ENCODE assay signal across 22 cellular contexts in the genomic region with DNA sequence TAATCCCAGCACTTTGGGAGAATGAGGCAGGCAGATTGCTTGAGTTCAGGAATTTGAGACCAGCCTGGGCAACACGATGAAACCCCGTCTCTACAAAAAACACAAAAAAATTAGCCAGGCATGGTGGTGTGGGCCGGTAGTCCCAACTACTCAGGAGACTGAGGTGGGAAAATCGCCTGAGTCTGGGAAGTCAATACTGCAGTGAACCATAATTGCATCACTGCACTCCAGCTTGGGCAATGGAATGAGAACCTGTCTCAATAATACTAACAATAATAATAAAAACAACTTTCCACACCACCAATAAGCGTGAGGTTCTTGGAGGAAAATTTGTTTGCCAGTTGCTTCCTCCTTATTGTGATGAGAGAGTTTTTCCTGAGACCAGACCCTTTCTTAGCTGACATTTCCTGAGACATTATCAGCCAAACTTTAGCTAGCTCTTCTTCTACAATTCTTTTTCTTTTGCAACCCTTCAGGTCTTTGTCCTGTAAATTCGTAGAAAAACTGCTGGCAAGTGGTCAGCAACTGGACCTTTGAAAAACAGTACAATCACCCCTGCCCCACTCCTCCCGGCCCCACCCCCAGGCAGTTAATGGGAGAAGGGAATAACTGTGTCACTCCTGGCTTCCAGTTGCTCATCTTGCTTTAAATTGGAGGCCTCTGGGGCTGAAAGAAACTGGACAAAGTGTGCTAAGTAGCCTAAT. TPM values are rescaled to one million over a fixed set of nuclear protein-coding genes. Genes with fewer than 3 reads are reported as not detected.
DNase-seq lines count a peak whose midpoint lies in the region; ATAC-seq and TF ChIP-seq lines count a peak whose summit lies in the region.
"Had no signal": no experiment of that assay in that cellular context is flagged by ENCODE, and none has a peak within 500 bp of the region (broad histone marks: within the 10 kb centered on the region; RNA-seq: fewer than 3 reads in every experiment).

No MANE protein-coding gene starts in this region.

- intact Hi-C loops in prostate gland (cut with DNase I): no loop called here
- intact Hi-C loops in upper lobe of right lung (cut with DNase I): no loop called here

- H3K36me3 ChIP-seq in adipocyte (ENCODE audit: control insufficient read depth, insufficient read depth, low read length, severe bottlenecking) (no peaks in the 10 kb centered on the region), gastroesophageal sphincter (no peaks in the 10 kb centered on the region), prostate gland (no peaks in the 10 kb centered on the region), upper lobe of right lung (no peaks in the 10 kb centered on the region)

- no peak for DNase-seq in adipocyte (ENCODE audit: low read depth)
- no peak for DNase-seq in prostate gland (ENCODE audit: low spot score)
- DNase-seq in upper lobe of right lung: no peak
- DNase-seq in SW 1271 (lab: John Stamatoyannopoulos, UW): no peak
- DNase-seq in RKO (ENCODE audit: low spot score): no peak
- DNase-seq: activated CD8-positive, alpha-beta T cell treated with anti-CD3 and anti-CD28 coated beads, Interleukin-2, amount 10 ng/mL, durations not matched to agents 7 days and 5 days; activated naive CD8-positive, alpha-beta T cell treated with anti-CD3 and anti-CD28 coated beads for 36 hours; activated T-cell treated with anti-CD3 and anti-CD28 coated beads, Interleukin-2, amount 50 U/mL, for 48 hours; AML-193; erythroblast; glutamatergic neuron; HCEC 1CT; immature natural killer cell; NCI-H2029 treated with DMSO at 0.1 percent for 48 hours; NCI-H510A treated with DMSO at 0.1 percent for 48 hours; SHP77; T-helper 2 cell had no signal

- ATAC-seq in gastroesophageal sphincter: peak; percentile 40
- no peak for ATAC-seq in upper lobe of right lung
- ATAC-seq in HG03196 (IDR thresholded peaks at IDR 0.05; ENCODE audit: unreplicated experiment): no peak
- ATAC-seq: activated CD8-positive, alpha-beta T cell treated with anti-CD3 and anti-CD28 coated beads, Interleukin-2, amount 10 ng/mL, durations not matched to agents 7 days and 5 days; natural killer cell treated with Interleukin-12 subunit alpha and Interleukin-12 subunit beta and Interleukin-15 and Interleukin-18, amount 100 ng/mL, for 72 hours; stimulated activated effector memory CD8-positive, alpha-beta T cell treated with anti-CD3 and anti-CD28 coated beads, Interleukin-12 subunit alpha, Interleukin-12 subunit beta, amount 100 ng/mL, for 72 hours; WTC11 had no signal

- H3K9me3 ChIP-seq in adipocyte (ENCODE audit: control insufficient read depth, low read length): no peaks in the 10 kb centered on the region
- H3K9me3 ChIP-seq in gastroesophageal sphincter: no peaks in the 10 kb centered on the region
- no peaks in the 10 kb centered on the region for H3K9me3 ChIP-seq in prostate gland
- H3K9me3 ChIP-seq in upper lobe of right lung: no peaks in the 10 kb centered on the region

- H3K4me3 ChIP-seq in adipocyte (ENCODE audit: low read length) (peak overlapping the region; percentile 27), gastroesophageal sphincter (no peak overlapping the region), prostate gland (no peak overlapping the region), upper lobe of right lung (no peak overlapping the region)

- no peak for TF ChIP-seq POLR2A in gastroesophageal sphincter (IDR thresholded peaks at IDR 0.05)
- no peak for TF ChIP-seq POLR2A in prostate gland (IDR thresholded peaks at IDR 0.05)

- H3K27me3 ChIP-seq in adipocyte (replicated peaks; ENCODE audit: control insufficient read depth, insufficient read depth, low read length) (no peaks in the 10 kb centered on the region), gastroesophageal sphincter (no peaks in the 10 kb centered on the region), prostate gland (replicated peaks; ENCODE audit: insufficient read depth) (no peaks in the 10 kb centered on the region), upper lobe of right lung (no peaks in the 10 kb centered on the region)

- no peak for TF ChIP-seq EP300 in gastroesophageal sphincter (IDR thresholded peaks at IDR 0.05)

- TF ChIP-seq CTCF in gastroesophageal sphincter (IDR thresholded peaks at IDR 0.05) (no peak), prostate gland (IDR thresholded peaks at IDR 0.05) (no peak), upper lobe of right lung (IDR thresholded peaks at IDR 0.05) (no peak)

- peak overlapping the region; percentile 74 for H3K9ac ChIP-seq in adipocyte (ENCODE audit: low read length)

- H3K4me1 ChIP-seq in adipocyte (ENCODE audit: control insufficient read depth, insufficient read depth, low read length) (peaks cover 56% of the 10 kb centered on the region), gastroesophageal sphincter (peaks cover 0 to 69% (median 35%) of the 10 kb centered on the region in 3 donors), prostate gland (replicated peaks) (peaks cover 17% of the 10 kb centered on the region), upper lobe of right lung (peaks cover 32% of the 10 kb centered on the region)

- WGBS in gastroesophageal sphincter (ENCODE audit: low coverage in 1 of 2), 2 donors: 39 to 59% methylated on average over 5 of the region's 7 CpGs
- WGBS in prostate gland: 51% methylated on average over 7 of the region's 7 CpGs

- H3K27ac ChIP-seq in gastroesophageal sphincter (peak overlapping the region in 3 of 4 donors; percentile 69 to 71 (median 69)), prostate gland (peak overlapping the region; percentile 71 to 74), upper lobe of right lung (peak overlapping the region; percentile 45)

RNA-seq across cellular contexts. Expression of gene EZH1, which starts 3.5 kb away (rescaled TPM):
- total RNA-seq in gastroesophageal sphincter (10 to 100 TPM; 57.2 to 90.4 (median 59.7) TPM), prostate gland (10 to 100 TPM; 28.5 to 61.2 TPM), upper lobe of right lung (58.4 TPM)

RNA-seq across cellular contexts. Expression of gene RAMP2, which starts 12.7 kb away (rescaled TPM):
- total RNA-seq in gastroesophageal sphincter (10 to 100 TPM in 3 of 4 donors, 1 to 10 TPM in 1; 4.0 to 27.4 (median 21.5) TPM), prostate gland (10 to 100 TPM; 16.3 TPM), upper lobe of right lung (114 TPM)
- total RNA-seq: activated CD8-positive, alpha-beta T cell treated with anti-CD3 and anti-CD28 coated beads, Interleukin-2, amount 10 ng/mL, durations not matched to agents 7 days and 5 days; activated naive CD8-positive, alpha-beta T cell treated with anti-CD3 and anti-CD28 coated beads for 36 hours; natural killer cell treated with Interleukin-12 subunit alpha and Interleukin-12 subunit beta and Interleukin-15 and Interleukin-18, amount 100 ng/mL, for 72 hours had no signal

RNA-seq across cellular contexts. Expression of gene VPS25, which starts 24.9 kb away (rescaled TPM):
- total RNA-seq in gastroesophageal sphincter (10 to 100 TPM; 43.1 to 64.0 (median 44.8) TPM), prostate gland (10 to 100 TPM; 57.4 to 91.8 TPM), upper lobe of right lung (42.3 TPM)

RNA-seq across cellular contexts. Expression of gene WNK4, which starts 32.1 kb away (rescaled TPM):
- total RNA-seq in gastroesophageal sphincter (1 to 10 TPM in 3 of 4 donors, under 1 TPM in 1; 0.78 to 6.7 (median 1.6) TPM), prostate gland (10 to 100 TPM; 24.7 to 28.9 TPM), upper lobe of right lung (0.38 TPM)

RNA-seq across cellular contexts. Expression of gene COA3, which starts 50.1 kb away (rescaled TPM):
- total RNA-seq in gastroesophageal sphincter (10 to 100 TPM; 55.3 to 81.4 (median 66.8) TPM), prostate gland (100 to 1,000 TPM in 1 of 2 donors, 10 to 100 TPM in 1; 70.4 to 167 TPM), upper lobe of right lung (53.9 TPM)
